26 cellular contexts compared by ENCODE assay signal in the genomic region with DNA sequence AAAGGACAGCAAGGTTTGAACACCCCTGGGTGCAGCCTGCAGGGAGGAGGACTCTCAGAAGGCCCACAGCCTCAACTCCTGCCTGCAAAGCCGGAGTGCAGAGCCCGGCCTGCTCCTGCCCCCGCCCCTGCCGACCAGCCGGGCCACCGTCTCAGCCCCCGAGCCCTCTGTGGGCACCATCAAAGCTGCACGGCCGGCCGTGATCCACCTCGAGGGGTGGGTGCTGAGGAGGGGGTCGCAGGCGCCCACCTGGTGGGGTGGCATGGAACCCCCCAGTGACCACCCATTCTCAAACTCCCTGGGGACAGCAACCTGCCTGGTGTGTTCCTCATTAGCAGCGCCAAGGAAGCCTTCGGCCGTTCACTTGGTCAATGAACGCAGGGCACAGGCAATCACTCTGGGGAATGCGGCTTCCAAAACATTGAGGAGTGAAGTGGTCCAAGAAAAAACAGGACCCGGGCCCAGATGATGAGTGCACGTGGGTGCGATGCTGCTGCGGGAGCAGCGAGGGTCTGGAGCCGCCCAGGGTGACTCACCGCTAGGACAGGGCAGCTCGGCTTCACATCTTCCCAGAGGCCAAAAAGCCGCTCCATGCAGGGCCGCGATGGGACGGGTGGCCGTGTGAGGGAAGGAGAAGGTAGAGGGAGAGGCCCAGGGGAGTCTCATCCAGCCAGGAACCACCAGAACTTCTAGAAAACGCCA.
"Had no signal": no experiment of that assay in that cellular context is flagged by ENCODE, and none has a peak within 500 bp of the region (broad histone marks: within the 10 kb centered on the region; RNA-seq: fewer than 3 reads in every experiment).

No MANE protein-coding gene starts in this region.

- H3K4me3 ChIP-seq: colonic mucosa, esophagus squamous epithelium, left lung, mucosa of descending colon, prostate gland, right atrium auricular region, sigmoid colon, testis, tibial artery had no signal

- H3K36me3 Mint-ChIP-seq: mesothelial cell of epicardium; naive B cell; natural killer cell treated with Interleukin-12 subunit alpha and Interleukin-12 subunit beta and Interleukin-15 and Interleukin-18, amount 100 ng/mL, for 72 hours; stimulated activated memory B cell treated with anti-CD40 and anti-IgM and Interleukin-4, amounts not matched to agents 10 μg/mL and 1 μg/mL and 100 μg/mL, for 72 hours; type B pancreatic cell had no signal

- H3K27ac Mint-ChIP-seq: mesothelial cell of epicardium; naive B cell; natural killer cell treated with Interleukin-12 subunit alpha and Interleukin-12 subunit beta and Interleukin-15 and Interleukin-18, amount 100 ng/mL, for 72 hours; stimulated activated memory B cell treated with anti-CD40 and anti-IgM and Interleukin-4, amounts not matched to agents 10 μg/mL and 1 μg/mL and 100 μg/mL, for 72 hours; type B pancreatic cell had no signal

- FAIRE-seq: endometrium, keratinocyte had no signal

- H3K4me3 Mint-ChIP-seq: mesothelial cell of epicardium; naive B cell; natural killer cell treated with Interleukin-12 subunit alpha and Interleukin-12 subunit beta and Interleukin-15 and Interleukin-18, amount 100 ng/mL, for 72 hours; neural crest cell; stimulated activated memory B cell treated with anti-CD40 and anti-IgM and Interleukin-4, amounts not matched to agents 10 μg/mL and 1 μg/mL and 100 μg/mL, for 72 hours; type B pancreatic cell had no signal

- H3K36me3 ChIP-seq: colonic mucosa, esophagus squamous epithelium, left lung, prostate gland, right atrium auricular region, sigmoid colon, tibial artery had no signal

- ATAC-seq: left lung; mucosa of descending colon; natural killer cell treated with Interleukin-12 subunit alpha and Interleukin-12 subunit beta and Interleukin-15 and Interleukin-18, amount 100 ng/mL, for 72 hours; stimulated activated memory B cell treated with anti-CD40 and anti-IgM and Interleukin-4, amounts not matched to agents 10 μg/mL and 1 μg/mL and 100 μg/mL, for 72 hours; stimulated activated naive CD8-positive, alpha-beta T cell treated with anti-CD3 and anti-CD28 coated beads, Interleukin-15, Interleukin-2, amounts not matched to agents 100 U/mL and 50 U/mL, for 24 hours had no signal

- H3K9me3 Mint-ChIP-seq: type B pancreatic cell had no signal

- H3K4me1 ChIP-seq: colonic mucosa, esophagus squamous epithelium, left lung, prostate gland, right atrium auricular region, sigmoid colon, tibial artery had no signal

- H3K9me3 ChIP-seq: colonic mucosa, esophagus squamous epithelium, left lung, mucosa of descending colon, prostate gland, right atrium auricular region, sigmoid colon, testis, tibial artery had no signal

- H3K4me1 Mint-ChIP-seq: stimulated activated memory B cell treated with anti-CD40 and anti-IgM and Interleukin-4, amounts not matched to agents 10 μg/mL and 1 μg/mL and 100 μg/mL, for 72 hours had no signal

- DNase-seq: colonic mucosa; dermis blood vessel endothelial cell; effector memory CD4-positive, alpha-beta T cell; erythroblast; esophagus squamous epithelium; foreskin melanocyte; head of caudate nucleus; mesenchymal stem cell; mucosa of descending colon; naive B cell; sigmoid colon; stimulated activated CD4-positive, alpha-beta T cell treated with anti-CD3 and anti-CD28 coated beads, Interleukin-4, amount 100 ng/mL, for 4 hours; stimulated activated naive CD8-positive, alpha-beta T cell treated with anti-CD3 and anti-CD28 coated beads, Interleukin-15, Interleukin-2, amounts not matched to agents 100 U/mL and 50 U/mL, for 24 hours; substantia nigra; testis; tibial artery had no signal

- H3K27ac ChIP-seq: colonic mucosa, esophagus squamous epithelium, left lung, prostate gland, right atrium auricular region, sigmoid colon, testis, tibial artery had no signal

- H3K27me3 ChIP-seq: colonic mucosa, right atrium auricular region, testis had no signal
